21 cellular contexts compared by ENCODE assay signal in genomic region chr2:200345917-200346316, GRCh38. TPM values are rescaled to one million over a fixed set of nuclear protein-coding genes. Genes with fewer than 3 reads are reported as not detected.
DNase-seq lines count a peak whose midpoint lies in the region; ATAC-seq and TF ChIP-seq lines count a peak whose summit lies in the region.
"Had no signal": no experiment of that assay in that cellular context is flagged by ENCODE, and none has a peak within 500 bp of the region (broad histone marks: within the 10 kb centered on the region; RNA-seq: fewer than 3 reads in every experiment).

No MANE protein-coding gene starts in this region.

- no peaks in the 10 kb centered on the region for H3K27me3 Mint-ChIP-seq in nephron (ENCODE audit: low read depth)

- H3K9me3 ChIP-seq in HUES64 (ENCODE audit: insufficient read depth, low read depth, low read length), result no peaks in the 10 kb centered on the region
- H3K9me3 ChIP-seq: A549, Peyer's patch had no signal

- H3K4me3 Mint-ChIP-seq in nephron, result no peak overlapping the region
- H3K4me3 Mint-ChIP-seq: H9 had no signal

- H3K27ac ChIP-seq in HUES64 (ENCODE audit: low read depth, low read length), result 0 out of 2 replicates have a peak overlapping the region, but pooled peaks have one; percentile 10
- H3K27ac ChIP-seq: A549, HL-60, Peyer's patch, SK-N-MC had no signal

- H3K4me1 ChIP-seq in HUES64 (ENCODE audit: insufficient read depth, low read length), result peaks cover 12% of the 10 kb centered on the region
- H3K4me1 ChIP-seq: Peyer's patch had no signal

- H3K4me3 ChIP-seq in AG10803 (ENCODE audit: low read length) (no peak overlapping the region), HUES64 (ENCODE audit: low read length) (no peak overlapping the region)
- H3K4me3 ChIP-seq: A549, Peyer's patch, SK-N-MC had no signal

- WGBS in HUES64, result 95% methylated on average over 1 of the region's 1 CpG

- no peak overlapping the region for H3K9ac ChIP-seq in HUES64 (ENCODE audit: low read depth, low read length)

- no peaks in the 10 kb centered on the region for H3K27me3 ChIP-seq in HUES64 (ENCODE audit: insufficient read depth, low read length)
- H3K27me3 ChIP-seq: Peyer's patch had no signal

- peak overlapping the region in 2 of 3 experiments; percentile 23 to 43 for H3K27ac Mint-ChIP-seq in nephron
- H3K27ac Mint-ChIP-seq: H9 had no signal

- ATAC-seq in GM18858 (IDR thresholded peaks at IDR 0.05; ENCODE audit: unreplicated experiment), result no peak
- ATAC-seq: A549 had no signal

- peaks cover 9% of the 10 kb centered on the region; the same call in 1 of the 2 replicates for H3K36me3 ChIP-seq in HUES64 (ENCODE audit: insufficient read depth, low read length)
- H3K36me3 ChIP-seq: Peyer's patch had no signal

- peaks cover 17% of the 10 kb centered on the region for H3K9me3 Mint-ChIP-seq in nephron

- H3K36me3 Mint-ChIP-seq in nephron (ENCODE audit: low read depth), result peaks cover 39% of the 10 kb centered on the region

- no peak for TF ChIP-seq CTCF in AG10803 (conservative IDR thresholded peaks at IDR 0.05; ENCODE audit: low read length)
- TF ChIP-seq CTCF in nephron (IDR thresholded peaks at IDR 0.05; ENCODE audit: unreplicated experiment in 3 of 3), result no peak

- peak; percentile 18 for DNase-seq in AG10803 (ENCODE audit: low read depth)
- DNase-seq in fibroblast of peridontal ligament (ENCODE audit: extremely low read depth), result peak; percentile 59
- no peak for DNase-seq in SKM-1 (lab: John Stamatoyannopoulos, UW; ENCODE audit: unreplicated experiment)
- DNase-seq in HCEC 1CT, result no peak
- DNase-seq: C1 segment of cervical spinal cord, DMS53, H9, KBM-7, MV-4-11, NCI-H1417, NCI-H1930, NCI-H510A, NCI-H82, Peyer's patch, Right ventricle myocardium superior had no signal

- H3K4me1 Mint-ChIP-seq in nephron, result peaks cover 46% of the 10 kb centered on the region

RNA-seq across cellular contexts. Expression of gene SPATS2L, which starts 39.4 kb away (rescaled TPM):
- 96.4 TPM for polyA plus RNA-seq in HUES64 (2013, experiment 1 of 2)
- 91.2 TPM for polyA plus RNA-seq in HUES64 (2013, experiment 2 of 2)

Comparison
In these comparisons a context has a peak if more than half of its experiments do, and no peak if none do; other contexts are left out.
1. DNase-seq: peak in AG10803 (single experiment) and fibroblast of peridontal ligament (single experiment); none in SKM-1 (single experiment) and HCEC 1CT (single experiment).